In the genomic region with DNA sequence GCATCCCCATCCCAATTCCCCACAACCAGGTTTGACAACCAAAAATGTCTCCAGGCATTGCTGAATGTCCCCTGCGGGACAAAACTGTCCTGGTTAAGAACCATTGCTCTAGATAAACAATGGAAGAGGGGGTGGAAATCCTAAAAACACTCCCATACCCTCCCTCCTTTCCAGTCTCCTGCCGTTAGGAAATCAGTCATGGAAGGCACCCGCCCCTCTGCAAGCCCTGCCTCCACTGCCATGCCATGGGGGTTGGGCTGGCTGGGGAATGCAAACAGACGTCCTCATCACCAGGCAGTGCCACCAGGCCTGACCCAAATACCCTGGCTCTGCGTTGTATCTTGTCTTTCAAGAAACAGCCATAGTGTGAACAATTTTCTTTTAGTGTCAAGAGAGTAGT, we compare ENCODE assay signal across 9 cellular contexts. TPM values are rescaled to one million over a fixed set of nuclear protein-coding genes. Genes with fewer than 3 reads are reported as not detected.
DNase-seq lines count a peak whose midpoint lies in the region; ATAC-seq and TF ChIP-seq lines count a peak whose summit lies in the region.
"Had no signal": no experiment of that assay in that cellular context is flagged by ENCODE, and none has a peak within 500 bp of the region (broad histone marks: within the 10 kb centered on the region; RNA-seq: fewer than 3 reads in every experiment).

No MANE protein-coding gene starts in this region.

- TF ChIP-seq RAD21 in neural cell (conservative IDR thresholded peaks at IDR 0.05) = no peak

- H3K4me3 ChIP-seq in CD4-positive, alpha-beta memory T cell (ENCODE audit: low read length in 2 of 2) = no peak overlapping the region
- H3K4me3 ChIP-seq in neural cell (ENCODE audit: low read length) = peak overlapping the region; percentile 82
- no peak overlapping the region for H3K4me3 ChIP-seq in aorta (ENCODE audit: low read length in 2 of 2)
- no peak overlapping the region for H3K4me3 ChIP-seq in SJCRH30

- H3K36me3 Mint-ChIP-seq in CD4-positive, alpha-beta memory T cell = peaks cover 11 to 44% of the 10 kb centered on the region in 2 donors

- peaks cover 12% of the 10 kb centered on the region for H3K36me3 ChIP-seq in CD4-positive, alpha-beta memory T cell (ENCODE audit: insufficient read depth, low read length)
- no peaks in the 10 kb centered on the region for H3K36me3 ChIP-seq in neural cell (ENCODE audit: insufficient read depth, low read length)
- H3K36me3 ChIP-seq in aorta (ENCODE audit: control insufficient read depth in 1 of 2, insufficient read depth in 2 of 2, low read length in 1 of 2) = no peaks in the 10 kb centered on the region
- H3K36me3 ChIP-seq in SJCRH30 = no peaks in the 10 kb centered on the region

- no peaks in the 10 kb centered on the region for H4K20me1 ChIP-seq in neural cell (ENCODE audit: insufficient read depth)

- no peak overlapping the region for H2AFZ ChIP-seq in neural cell (ENCODE audit: low read depth, low read length)

- CTCF ChIA-PET in CD4-positive, alpha-beta memory T cell (lab: Charles Lee; ENCODE audit: partially characterized antibody) = interaction anchor here (0.6 to 2.5 kb wide), 5 partner anchors 11 to 65 kb away, joined by 3 to 12 read pairs (median 6); no protein-coding TSS in a partner anchor

- peak overlapping the region; percentile 33 for H3K27ac ChIP-seq in CD4-positive, alpha-beta memory T cell (ENCODE audit: low read depth, low read length)
- H3K27ac ChIP-seq in neural cell (ENCODE audit: low read length) (peak overlapping the region; percentile 96), aorta (ENCODE audit: low read depth in 1 of 2, low read length in 2 of 2) (no peak overlapping the region), SJCRH30 (no peak overlapping the region)

- H3K4me2 ChIP-seq in neural cell (ENCODE audit: low read length) = peak overlapping the region; percentile 80

- H3K4me1 Mint-ChIP-seq in CD4-positive, alpha-beta memory T cell = peaks cover 71 to 97% (median 87%) of the 10 kb centered on the region in 4 donors

- H3K9me3 ChIP-seq in CD4-positive, alpha-beta memory T cell (ENCODE audit: control insufficient read depth in 1 of 2, low read length in 2 of 2) = no peaks in the 10 kb centered on the region
- H3K9me3 ChIP-seq in neural cell (ENCODE audit: low read length) (no peaks in the 10 kb centered on the region), aorta (ENCODE audit: control insufficient read depth, low read length) (no peaks in the 10 kb centered on the region), SJCRH30 (replicated peaks) (no peaks in the 10 kb centered on the region)

- H3K9me2 ChIP-seq in neural cell (ENCODE audit: insufficient read depth, low read length) = no peaks in the 10 kb centered on the region

- 18 to 24% methylated on average over 5 of the region's 5 CpGs for WGBS in aorta, 2 donors

- no peak for TF ChIP-seq CTCF in neural cell (IDR thresholded peaks at IDR 0.05; ENCODE audit: poor library complexity, severe bottlenecking)

- peaks cover 100% of the 10 kb centered on the region for H3K4me1 ChIP-seq in CD4-positive, alpha-beta memory T cell (ENCODE audit: insufficient read depth, low read length)
- H3K4me1 ChIP-seq in aorta (ENCODE audit: control insufficient read depth in 1 of 2, insufficient read depth in 2 of 2, low read length in 2 of 2) = no peaks in the 10 kb centered on the region
- H3K4me1 ChIP-seq in SJCRH30 = peaks cover 7% of the 10 kb centered on the region

- H3K27ac Mint-ChIP-seq in CD4-positive, alpha-beta memory T cell = peak overlapping the region; percentile 50 to 94 (median 88)

- peak; percentile 34 for ATAC-seq in esophagus mucosa
- no peak for ATAC-seq in HG03469 (IDR thresholded peaks at IDR 0.05; ENCODE audit: unreplicated experiment)
- ATAC-seq in aorta (ENCODE audit: low FRiP score) = no peak

- no peaks in the 10 kb centered on the region for H3K27me3 Mint-ChIP-seq in CD4-positive, alpha-beta memory T cell

- peaks cover 0 to 14% (median 0%) of the 10 kb centered on the region in 8 donors for H3K9me3 Mint-ChIP-seq in CD4-positive, alpha-beta memory T cell

- H3K9ac ChIP-seq in neural cell (ENCODE audit: low read length) = peak overlapping the region; percentile 95

- H3K79me2 ChIP-seq in neural cell (replicated peaks; ENCODE audit: insufficient read depth, low read length) = peaks cover 57% of the 10 kb centered on the region

- intact Hi-C loops in CD4-positive, alpha-beta memory T cell (cut with micrococcal nuclease) = no loop called here
- intact Hi-C loops in aorta (cut with DNase I) = no loop called here

- no peak for TF ChIP-seq EP300 in neural cell (conservative IDR thresholded peaks at IDR 0.05; ENCODE audit: poor library complexity, severe bottlenecking)

- no peaks in the 10 kb centered on the region for H3K27me3 ChIP-seq in CD4-positive, alpha-beta memory T cell (ENCODE audit: insufficient read depth, low read length)
- H3K27me3 ChIP-seq in neural cell (ENCODE audit: insufficient read depth, low read depth, low read length) (no peaks in the 10 kb centered on the region), aorta (ENCODE audit: control insufficient read depth in 1 of 2, insufficient read depth in 2 of 2, low read length in 1 of 2) (no peaks in the 10 kb centered on the region), SJCRH30 (no peaks in the 10 kb centered on the region)

- H3F3A ChIP-seq in neural cell (ENCODE audit: insufficient read depth, low read length, poor library complexity, severe bottlenecking) = no peaks in the 10 kb centered on the region

- DNase-seq in CD4-positive, alpha-beta memory T cell = no peak
- peak; percentile 63 for DNase-seq in NCI-H69 (lab: John Stamatoyannopoulos, UW)
- DNase-seq in aorta = no peak
- no peak for DNase-seq in stimulated activated CD8-positive, alpha-beta memory T cell treated with anti-CD3 and anti-CD28 coated beads, Interleukin-4, amount 100 ng/mL, for 48 hours
- no peak for DNase-seq in SJCRH30
- DNase-seq: stimulated activated CD4-positive, alpha-beta T cell treated with anti-CD3 and anti-CD28 coated beads, Interleukin-4, amount 100 ng/mL, for 1 hour had no signal

- peak overlapping the region; percentile 57 to 91 (median 79) for H3K4me3 Mint-ChIP-seq in CD4-positive, alpha-beta memory T cell

- POLR2A ChIA-PET in CD4-positive, alpha-beta memory T cell (lab: Charles Lee; ENCODE audit: partially characterized antibody) = interaction anchor here (1.4 to 9.8 kb wide), 8 partner anchors 8 to 94 kb away, joined by 4 to 125 read pairs (median 16); no protein-coding TSS in a partner anchor

TF ChIP-seq in neural cell, 6 proteins besides CTCF, POLR2A, EP300 and RAD21:
- TF ChIP-seq TAF1 (IDR thresholded peaks at IDR 0.05; ENCODE audit: low read depth) = no peak
- no peak for TF ChIP-seq SMC3 (conservative IDR thresholded peaks at IDR 0.05; ENCODE audit: poor library complexity)
- no peak for TF ChIP-seq MXI1 (conservative IDR thresholded peaks at IDR 0.05; ENCODE audit: poor library complexity, severe bottlenecking)
- no peak for TF ChIP-seq EZH2 (IDR thresholded peaks at IDR 0.05; ENCODE audit: borderline replicate concordance, insufficient read depth, low read length, poor library complexity, severe bottlenecking)
- no peak for TF ChIP-seq REST (IDR thresholded peaks at IDR 0.05; ENCODE audit: borderline replicate concordance)
- TF ChIP-seq POLR2AphosphoS5 (IDR thresholded peaks at IDR 0.05) = no peak
TF ChIP-seq in neural cell: peak in this region for 0.

RNA-seq across cellular contexts. Expression of gene CYTH1, which starts 57.5 kb away (rescaled TPM):
- 100 to 1,000 TPM; 380 to 390 TPM for total RNA-seq in CD4-positive, alpha-beta memory T cell
- 100 to 1,000 TPM; 271 to 370 TPM for polyA plus RNA-seq in CD4-positive, alpha-beta memory T cell
- total RNA-seq in esophagus mucosa (54.7 TPM), aorta (10 to 100 TPM; 45.0 to 66.8 TPM)
- polyA plus RNA-seq in neural cell (120 and 131 TPM in 2 replicates), aorta (10 to 100 TPM; 20.3 to 20.4 TPM)
- 99.0 and 99.1 TPM in 2 replicates for polyA minus RNA-seq in neural cell
- total RNA-seq in SJCRH30 (2014; rRNA removed; shearing (Covaris generic)) = 29.1 and 34.0 TPM in 2 replicates

Comparison
In these comparisons a context has a peak if more than half of its experiments do, and no peak if none do; other contexts are left out.
1. H3K27ac ChIP-seq: peak in CD4-positive, alpha-beta memory T cell (single experiment) and neural cell (single experiment); none in aorta (0 of 2) and SJCRH30 (single experiment).